ENCODE assay signal across 8 cellular contexts in genomic region chr7:29988391-29989256, GRCh38. TPM values are rescaled to one million over a fixed set of nuclear protein-coding genes. Genes with fewer than 3 reads are reported as not detected.
A peak's percentile ranks its signal among the peaks of the same experiment; 100 is the strongest.
DNase-seq lines count a peak whose midpoint lies in the region; ATAC-seq and TF ChIP-seq lines count a peak whose summit lies in the region.

No MANE protein-coding gene starts in this region.

- ATAC-seq in GM18498 (IDR thresholded peaks at IDR 0.05; ENCODE audit: unreplicated experiment), result peak; percentile 54
- ATAC-seq in HG02884 (IDR thresholded peaks at IDR 0.05; ENCODE audit: unreplicated experiment), result peak; percentile 39

- no peaks in the 10 kb centered on the region for H3K36me3 Mint-ChIP-seq in activated T-helper 2 cell treated with anti-CD3 and anti-CD28 coated beads, Interferon-gamma antibody, Interleukin-2, Interleukin-4, amounts not matched to agents 10 μg/mL and 5 μg/mL and 100 μg/mL, durations not matched to agents 14 hours and 24 hours and 36 hours (ENCODE audit: low read depth)

- intact Hi-C loops in activated T-helper 2 cell treated with anti-CD3 and anti-CD28 coated beads, Interferon-gamma antibody, Interleukin-2, Interleukin-4, amounts not matched to agents 10 μg/mL and 5 μg/mL and 100 μg/mL, durations not matched to agents 14 hours and 24 hours and 36 hours (cut with micrococcal nuclease), result loop anchor here (5.0 kb wide), 1 partner anchor 39 kb away; the partner anchor contains the start of genes FKBP14 and PLEKHA8
- intact Hi-C loops in tibial artery (cut with DNase I; ENCODE audit: low total_unique reads), result loop anchor here (5.0 kb wide), 1 partner anchor 39 kb away; the partner anchor contains the start of genes FKBP14 and PLEKHA8

- H3K9me3 Mint-ChIP-seq in activated T-helper 2 cell treated with anti-CD3 and anti-CD28 coated beads, Interferon-gamma antibody, Interleukin-2, Interleukin-4, amounts not matched to agents 10 μg/mL and 5 μg/mL and 100 μg/mL, durations not matched to agents 14 hours and 24 hours and 36 hours, result peaks cover 7% of the 10 kb centered on the region

- H3K9me3 ChIP-seq in muscle layer of duodenum (ENCODE audit: control insufficient read depth in 1 of 2, low read length in 2 of 2), result peaks cover 0 to 8% of the 10 kb centered on the region in 2 donors
- peaks cover 0 to 6% (median 0%) of the 10 kb centered on the region in 3 donors for H3K9me3 ChIP-seq in tibial artery

- peaks cover 6% of the 10 kb centered on the region for H3K4me1 Mint-ChIP-seq in activated T-helper 2 cell treated with anti-CD3 and anti-CD28 coated beads, Interferon-gamma antibody, Interleukin-2, Interleukin-4, amounts not matched to agents 10 μg/mL and 5 μg/mL and 100 μg/mL, durations not matched to agents 14 hours and 24 hours and 36 hours (ENCODE audit: low read depth)

- peak overlapping the region; percentile 49 for H3K4me3 Mint-ChIP-seq in activated T-helper 2 cell treated with anti-CD3 and anti-CD28 coated beads, Interferon-gamma antibody, Interleukin-2, Interleukin-4, amounts not matched to agents 10 μg/mL and 5 μg/mL and 100 μg/mL, durations not matched to agents 14 hours and 24 hours and 36 hours (ENCODE audit: low read depth)

- H3K36me3 ChIP-seq in muscle layer of duodenum (ENCODE audit: control insufficient read depth in 1 of 2, insufficient read depth in 2 of 2, low read length in 2 of 2) (no peaks in the 10 kb centered on the region), tibial artery (no peaks in the 10 kb centered on the region)

- TF ChIP-seq CTCF in tibial artery (IDR thresholded peaks at IDR 0.05), result no peak

- H3K27ac Mint-ChIP-seq in activated T-helper 2 cell treated with anti-CD3 and anti-CD28 coated beads, Interferon-gamma antibody, Interleukin-2, Interleukin-4, amounts not matched to agents 10 μg/mL and 5 μg/mL and 100 μg/mL, durations not matched to agents 14 hours and 24 hours and 36 hours, result no peak overlapping the region

- H3K27me3 Mint-ChIP-seq in activated T-helper 2 cell treated with anti-CD3 and anti-CD28 coated beads, Interferon-gamma antibody, Interleukin-2, Interleukin-4, amounts not matched to agents 10 μg/mL and 5 μg/mL and 100 μg/mL, durations not matched to agents 14 hours and 24 hours and 36 hours (ENCODE audit: low read depth), result peaks cover 59% of the 10 kb centered on the region

- H3K27ac ChIP-seq in muscle layer of duodenum (ENCODE audit: low read length) (peak overlapping the region; percentile 65), tibial artery (peak overlapping the region; percentile 92)

- H3K4me1 ChIP-seq in muscle layer of duodenum (ENCODE audit: control insufficient read depth in 1 of 2, insufficient read depth in 2 of 2, low read length in 2 of 2), result peaks cover 8% of the 10 kb centered on the region in 2 donors
- H3K4me1 ChIP-seq in tibial artery, result peaks cover 0 to 36% (median 15%) of the 10 kb centered on the region in 4 donors

- H3K27me3 ChIP-seq in muscle layer of duodenum (ENCODE audit: low read depth, low read length) (peaks cover 4% of the 10 kb centered on the region), tibial artery (no peaks in the 10 kb centered on the region)

- H3K4me3 ChIP-seq in muscle layer of duodenum (ENCODE audit: low read depth in 1 of 2, low read length in 2 of 2), result peak overlapping the region; percentile 59 to 96
- peak overlapping the region; percentile 78 to 82 for H3K4me3 ChIP-seq in tibial artery

- DNase-seq in A172 (ENCODE audit: low spot score), result peak; percentile 83
- peak; percentile 60 for DNase-seq in NCI-H446 treated with DMSO at 0.1 percent for 48 hours (lab: John Stamatoyannopoulos, UW)
- no peak for DNase-seq in activated T-helper 2 cell treated with anti-CD3 and anti-CD28 coated beads, Interferon-gamma antibody, Interleukin-2, Interleukin-4, amounts not matched to agents 10 μg/mL and 5 μg/mL and 100 μg/mL, durations not matched to agents 14 hours and 24 hours and 36 hours (ENCODE audit: low spot score)
- peak; percentile 33 for DNase-seq in fibroblast of peridontal ligament (ENCODE audit: extremely low read depth)
- peak; percentile 35 to 70 for DNase-seq in tibial artery

RNA-seq across cellular contexts. Expression of gene SCRN1, which starts 1.0 kb away (rescaled TPM):
- total RNA-seq in A172 (2014; rRNA removed; shearing (Covaris generic)), result 190 and 195 TPM in 2 replicates
- total RNA-seq in activated T-helper 2 cell treated with anti-CD3 and anti-CD28 coated beads, Interferon-gamma antibody, Interleukin-2, Interleukin-4, amounts not matched to agents 10 μg/mL and 5 μg/mL and 100 μg/mL, durations not matched to agents 14 hours and 24 hours and 36 hours, result 0.74 and 0.82 TPM in 2 replicates

RNA-seq across cellular contexts. Expression of gene FKBP14, which starts 37.9 kb away (rescaled TPM):
- total RNA-seq in A172 (2014; rRNA removed; shearing (Covaris generic)), result 13.4 and 17.2 TPM in 2 replicates
- 8.0 and 10.0 TPM in 2 replicates for total RNA-seq in activated T-helper 2 cell treated with anti-CD3 and anti-CD28 coated beads, Interferon-gamma antibody, Interleukin-2, Interleukin-4, amounts not matched to agents 10 μg/mL and 5 μg/mL and 100 μg/mL, durations not matched to agents 14 hours and 24 hours and 36 hours

RNA-seq across cellular contexts. Expression of gene PLEKHA8, which starts 39.6 kb away (rescaled TPM):
- total RNA-seq in A172 (2014; rRNA removed; shearing (Covaris generic)), result 27.1 and 29.5 TPM in 2 replicates
- 10.9 and 11.9 TPM in 2 replicates for total RNA-seq in activated T-helper 2 cell treated with anti-CD3 and anti-CD28 coated beads, Interferon-gamma antibody, Interleukin-2, Interleukin-4, amounts not matched to agents 10 μg/mL and 5 μg/mL and 100 μg/mL, durations not matched to agents 14 hours and 24 hours and 36 hours

Comparison
In these comparisons a context has a peak if more than half of its experiments do, and no peak if none do; other contexts are left out.
1. RNA of gene SCRN1, which starts 1.0 kb away (total RNA-seq): 190 to 195 TPM in A172; 0.74 to 0.82 TPM in activated T-helper 2 cell treated with anti-CD3 and anti-CD28 coated beads, Interferon-gamma antibody, Interleukin-2, Interleukin-4, amounts not matched to agents 10 μg/mL and 5 μg/mL and 100 μg/mL, durations not matched to agents 14 hours and 24 hours and 36 hours; every median in the first group is over 100 times any median in the second.